Comparison of ENCODE assay signal across 8 cellular contexts in genomic region chr6:29941476-29941875, GRCh38. TPM values are rescaled to one million over a fixed set of nuclear protein-coding genes. Genes with fewer than 3 reads are reported as not detected.
DNase-seq lines count a peak whose midpoint lies in the region; ATAC-seq, FAIRE-seq and TF ChIP-seq lines count a peak whose summit lies in the region.

No MANE protein-coding gene starts in this region.

- H3K79me2 ChIP-seq in ACC112 (ENCODE audit: control insufficient read depth, insufficient read depth, low read length, unreplicated experiment) = peaks cover 31% of the 10 kb centered on the region
- peaks cover 40% of the 10 kb centered on the region for H3K79me2 ChIP-seq in GM12878 (ENCODE audit: control insufficient read depth, insufficient read depth, low read length)

- RAD21 ChIA-PET in GM12878 (lab: Charles Lee; ENCODE audit: unreplicated experiment) = interaction anchor here (0.8 to 1.6 kb wide), 6 partner anchors 23 to 90 kb away, joined by 3 to 8 read pairs (median 4); no protein-coding TSS in a partner anchor

- H3K9ac ChIP-seq in GM12878 (ENCODE audit: control insufficient read depth, insufficient read depth, low read length) (peak overlapping the region; percentile 88), mucosa of stomach (ENCODE audit: low read length) (peak overlapping the region; percentile 98)

- no peak for TF ChIP-seq POLR2A in GM12878 (IDR thresholded peaks at IDR 0.05; ENCODE audit: low read depth, low read length)

- in situ Hi-C loops in GM12878 (cut with MboI) = no loop called here

- no peaks in the 10 kb centered on the region; the same call in 1 of the 2 replicates for H4K20me1 ChIP-seq in GM12878 (ENCODE audit: control insufficient read depth, insufficient read depth)

- no peaks in the 10 kb centered on the region for H3K9me3 ChIP-seq in GM12878 (replicated peaks; ENCODE audit: control insufficient read depth, insufficient read depth, low read length)
- no peaks in the 10 kb centered on the region for H3K9me3 ChIP-seq in mucosa of stomach (ENCODE audit: control insufficient read depth, low read length)

- H3K27ac ChIP-seq in ACC112 (ENCODE audit: low read depth, low read length) (peak overlapping the region; percentile 89), HL-60 (replicated peaks) (peak overlapping the region; percentile 68), GM12878 (ENCODE audit: control insufficient read depth, insufficient read depth) (peak overlapping the region; percentile 99)

- SMC1A ChIA-PET in GM12878 (lab: Charles Lee; ENCODE audit: uncharacterized antibody, unreplicated experiment) = interaction anchor here (1.1 to 4.7 kb wide), 5 partner anchors 16 to 118 kb away, joined by 3 to 38 read pairs (median 5); no protein-coding TSS in a partner anchor

- TF ChIP-seq CTCF in HL-60 (IDR thresholded peaks at IDR 0.05; ENCODE audit: insufficient read depth, low read length) (no peak), GM12878 (IDR thresholded peaks at IDR 0.05 in 2 of 3, conservative IDR thresholded peaks at IDR 0.05 in 1 of 3; ENCODE audit: control insufficient read depth in 2 of 3, extremely low read depth in 1 of 3, insufficient read depth in 1 of 3, low read depth in 3 of 3, low read length in 3 of 3) (no peak)

- POLR2A ChIA-PET in GM12878 (lab: Charles Lee) = interaction anchor here (0.6 to 2.7 kb wide), 8 partner anchors 13 to 673 kb away, joined by 3 to 27 read pairs (median 4); no protein-coding TSS in a partner anchor

- TF ChIP-seq EP300 in GM12878 (IDR thresholded peaks at IDR 0.05; ENCODE audit: borderline replicate concordance in 1 of 2, control insufficient read depth in 1 of 2, low read depth in 2 of 2, low read length in 2 of 2) = no peak

- TSS peak; percentile 99 for BruUV-seq in GM12878 (replicated peaks; lab: Mats Ljungman, UMichigan)

- H3K4me2 ChIP-seq in GM12878 (ENCODE audit: control insufficient read depth, insufficient read depth) = peak overlapping the region; percentile 89

- H3K27me3 ChIP-seq in ACC112 (ENCODE audit: insufficient read depth, low read length) = no peaks in the 10 kb centered on the region
- H3K27me3 ChIP-seq in HL-60 (ENCODE audit: insufficient read depth, poor library complexity, severe bottlenecking) = peaks cover 2% of the 10 kb centered on the region
- no peaks in the 10 kb centered on the region for H3K27me3 ChIP-seq in GM12878 (replicated peaks in 1 of 2; ENCODE audit: control insufficient read depth in 2 of 2, insufficient read depth in 2 of 2, low read length in 1 of 2)
- no peaks in the 10 kb centered on the region for H3K27me3 ChIP-seq in mucosa of stomach (ENCODE audit: control insufficient read depth, insufficient read depth, low read length)

- peaks cover 30% of the 10 kb centered on the region for H3K4me1 ChIP-seq in ACC112 (ENCODE audit: control insufficient read depth, insufficient read depth, low read length, unreplicated experiment)
- H3K4me1 ChIP-seq in GM12878 (ENCODE audit: control insufficient read depth, insufficient read depth, low read length) = no peaks in the 10 kb centered on the region
- H3K4me1 ChIP-seq in mucosa of stomach (ENCODE audit: control insufficient read depth, insufficient read depth, low read length) = peaks cover 6% of the 10 kb centered on the region

- peak overlapping the region; percentile 88 for H3K4me3 ChIP-seq in ACC112 (ENCODE audit: low read depth, low read length)
- H3K4me3 ChIP-seq in HL-60 (replicated peaks; ENCODE audit: insufficient read depth, low read length) = no peak overlapping the region
- peak overlapping the region; percentile 73 for H3K4me3 ChIP-seq in GM12878
- peak overlapping the region; percentile 83 for H3K4me3 ChIP-seq in mucosa of stomach (ENCODE audit: low read length)

- H3K36me3 ChIP-seq in ACC112 (ENCODE audit: insufficient read depth, low read length) = peaks cover 16% of the 10 kb centered on the region
- peaks cover 0 to 16% of the 10 kb centered on the region in 2 experiments for H3K36me3 ChIP-seq in GM12878 (ENCODE audit: control insufficient read depth in 2 of 2, insufficient read depth in 2 of 2, low read length in 1 of 2)
- H3K36me3 ChIP-seq in mucosa of stomach (ENCODE audit: control insufficient read depth, insufficient read depth, low read length) = peaks cover 10% of the 10 kb centered on the region

- no peak for TF ChIP-seq RAD21 in GM12878 (IDR thresholded peaks at IDR 0.05; ENCODE audit: insufficient read depth, low read depth, low read length)

- peak; percentile 6; the same call in 2 of the 3 replicates for ATAC-seq in GM12878

- WGBS in GM12878 (ENCODE audit: insufficient coverage, insufficient replicate concordance, low lambda C conversion rate, missing lambda C conversion rate) = 0% methylated on average over 1 of the region's 1 CpG

- intact Hi-C loops in GM12878 (cut with micrococcal nuclease; ENCODE audit: unreplicated experiment) = loop anchor here (1.0 to 10.0 kb wide), 2 partner anchors 54 to 217 kb away; partner anchors contain the start of gene HLA-F

- peak overlapping the region; percentile 28 for H2AFZ ChIP-seq in ACC112 (ENCODE audit: low read length, unreplicated experiment)
- peak overlapping the region; percentile 22 for H2AFZ ChIP-seq in GM12878 (ENCODE audit: control insufficient read depth, low read depth, low read length)

- DNase-seq in HL-60 (ENCODE audit: low read depth in 1 of 2, low spot score in 1 of 2) = peak in 1 of 2 experiments; percentile 56
- DNase-seq in GM12878 (ENCODE audit: low read depth, low spot score) = no peak
- no peak for DNase-seq in C1 segment of cervical spinal cord (lab: John Stamatoyannopoulos, UW)
- DNase-seq in hypothalamus (lab: John Stamatoyannopoulos, UW) = no peak
- no peak for DNase-seq in NCI-H1436 (lab: John Stamatoyannopoulos, UW)
- DNase-seq in DMS153 (lab: John Stamatoyannopoulos, UW) = no peak

- peak; percentile 61 for FAIRE-seq in GM12878 (lab: Jason Lieb, UNC)

- CTCF ChIA-PET in GM12878 (lab: Yijun Ruan, JAX) = interaction anchor here (0.8 to 1.2 kb wide), 5 partner anchors 12 to 92 kb away, joined by 3 to 12 read pairs (median 3); no protein-coding TSS in a partner anchor

TF ChIP-seq in GM12878, 131 proteins besides CTCF, POLR2A, EP300 and RAD21:
- no peak for TF ChIP-seq EZH2 (IDR thresholded peaks at IDR 0.05; ENCODE audit: borderline replicate concordance, control insufficient read depth, low read depth, low read length)
- 0 out of 2 replicates have a peak, but pooled peaks have one; percentile 18 for TF ChIP-seq SMARCA5 (IDR thresholded peaks at IDR 0.05)
- TF ChIP-seq HDGF (IDR thresholded peaks at IDR 0.05) = no peak

RNA-seq across cellular contexts. Expression of gene HLA-A, which starts 0.9 kb away (rescaled TPM):
- total RNA-seq in GM12878 (2013; cell fraction: nucleolus; rRNA removed) = 877 and 922 TPM in 2 replicates
- 1,155 and 1,166 TPM in 2 replicates for total RNA-seq in GM12878 (2014; rRNA removed)
- 455 and 468 TPM in 2 replicates for total RNA-seq in GM12878 (2014; rRNA removed; fragmentation: Illumina TruSeq; extraction: Trizol)
- total RNA-seq in GM12878 (2021) = 928 and 1,003 TPM in 2 replicates
- 718 TPM for polyA plus RNA-seq in GM12878 (2011; ENCODE audit: low read depth)
- polyA plus RNA-seq in GM12878 (2011; rRNA removed) = 490 and 959 TPM in 2 replicates
- 1,522 and 1,730 TPM in 2 replicates for polyA plus RNA-seq in GM12878 (2011; cell fraction: cytosol; rRNA removed)
- 1,255 and 1,711 TPM in 2 replicates for polyA plus RNA-seq in GM12878 (2011; cell fraction: nucleus; rRNA removed)
- 1,065 and 1,243 TPM in 2 replicates for polyA plus RNA-seq in GM12878 (2012)
- 255 and 382 TPM in 2 replicates for polyA plus RNA-seq in GM12878 (2014; fragmentation: Illumina TruSeq; extraction: Trizol)
- 100 to 1,000 TPM; 129 to 329 TPM for polyA plus RNA-seq in GM12878 (2014; fragmentation: Nextera tagmentation; extraction: Ambion mirVana)
- 1,078 and 1,263 TPM in 2 replicates for polyA plus RNA-seq in GM12878 (2014; rRNA removed)
- 100 to 1,000 TPM; 699 to 799 TPM for polyA plus RNA-seq in GM12878 (2016; fragmentation: Nextera tagmentation; extraction: Ambion mirVana)
- 560 and 847 TPM in 2 replicates for polyA minus RNA-seq in GM12878 (2011; rRNA and poly(A)+ RNA removed)
- polyA minus RNA-seq in GM12878 (2011; cell fraction: cytosol; rRNA and poly(A)+ RNA removed) = 323 and 371 TPM in 2 replicates
- 239 and 260 TPM in 2 replicates for polyA minus RNA-seq in GM12878 (2011; cell fraction: nucleus; rRNA and poly(A)+ RNA removed)
